ENCODE assay signal across 8 cellular contexts in genomic region chr21:37220433-37220980, GRCh38. TPM values are rescaled to one million over a fixed set of nuclear protein-coding genes. Genes with fewer than 3 reads are reported as not detected.
DNase-seq lines count a peak whose midpoint lies in the region; ATAC-seq and TF ChIP-seq lines count a peak whose summit lies in the region.

No MANE protein-coding gene starts in this region.

- intact Hi-C loops in body of pancreas (cut with DNase I), result no loop called here

- 2 to 8% methylated on average over 18 to 35 of the region's 35 CpGs for WGBS in body of pancreas, 2 donors

- DNase-seq in Daoy (ENCODE audit: low read depth), result peak; percentile 63
- no peak for DNase-seq in SJSA1 (ENCODE audit: low read depth in 1 of 2, low spot score in 2 of 2)
- peak; percentile 23 to 28 (median 26) for DNase-seq in body of pancreas
- DNase-seq in inferior parietal cortex (ENCODE audit: extremely low spot score), result peak; percentile 41
- peak in 2 of 3 donors; percentile 15 to 22 for DNase-seq in stimulated activated CD4-positive, alpha-beta T cell treated with anti-CD3 and anti-CD28 coated beads, Interleukin-12 subunit alpha, Interleukin-12 subunit beta, amount 100 ng/mL, for 48 hours (ENCODE audit: low read depth in 2 of 3, low spot score in 1 of 3)
- DNase-seq in cerebellar nuclear complex (lab: John Stamatoyannopoulos, UW), result no peak

- H3K27me3 ChIP-seq in SJSA1 (replicated peaks), result no peaks in the 10 kb centered on the region
- no peaks in the 10 kb centered on the region for H3K27me3 ChIP-seq in body of pancreas

- H3K36me3 ChIP-seq in SJSA1 (peaks cover 24% of the 10 kb centered on the region), body of pancreas (replicated peaks in 1 of 2; ENCODE audit: insufficient read depth in 1 of 2, low read depth in 2 of 2) (peaks cover 8 to 10% of the 10 kb centered on the region in 2 donors)

- H3K9me3 ChIP-seq in SJSA1 (replicated peaks), result 0 out of 2 replicates have a peak, but pooled peaks cover 3% of the 10 kb centered on the region
- no peaks in the 10 kb centered on the region for H3K9me3 ChIP-seq in body of pancreas

- H3K4me3 ChIP-seq in SJSA1, result peak overlapping the region; percentile 49
- peak overlapping the region in 1 of 2 donors; percentile 21 for H3K4me3 ChIP-seq in body of pancreas

- TF ChIP-seq CTCF in body of pancreas (IDR thresholded peaks at IDR 0.05), result peak in 3 of 7 experiments; percentile 9 to 16 (median 15)

- H3K27ac ChIP-seq in SJSA1 (peak overlapping the region; percentile 27), body of pancreas (peak overlapping the region; percentile 61 to 79 (median 70))

- peak; percentile 49 for ATAC-seq in GM19455 (IDR thresholded peaks at IDR 0.05; ENCODE audit: unreplicated experiment)
- ATAC-seq in HG03469 (IDR thresholded peaks at IDR 0.05; ENCODE audit: unreplicated experiment), result peak; percentile 23
- peak; percentile 48 for ATAC-seq in body of pancreas

- H3K4me1 ChIP-seq in SJSA1 (replicated peaks), result peaks cover 19% of the 10 kb centered on the region
- peaks cover 6% of the 10 kb centered on the region for H3K4me1 ChIP-seq in body of pancreas

- no peak for TF ChIP-seq POLR2A in body of pancreas (IDR thresholded peaks at IDR 0.05)

RNA-seq across cellular contexts. Expression of gene VPS26C, which starts 46.6 kb away (rescaled TPM):
- total RNA-seq in Daoy (2014; rRNA removed; shearing (Covaris generic)), result 58.0 and 60.5 TPM in 2 replicates
- 31.4 and 39.9 TPM in 2 replicates for total RNA-seq in SJSA1 (2014; rRNA removed; shearing (Covaris generic))
- 10 to 100 TPM; 29.3 to 34.3 TPM for total RNA-seq in body of pancreas

Comparison
In these comparisons a context has a peak if more than half of its experiments do, and no peak if none do; other contexts are left out.
1. DNase-seq: peak in Daoy (single experiment), body of pancreas (4 of 4), inferior parietal cortex (single experiment) and stimulated activated CD4-positive, alpha-beta T cell treated with anti-CD3 and anti-CD28 coated beads, Interleukin-12 subunit alpha, Interleukin-12 subunit beta, amount 100 ng/mL, for 48 hours (2 of 3); none in SJSA1 (0 of 2) and cerebellar nuclear complex (0 of 2).
2. Peak in every context shown above with its lines, with median percentiles within 50 percentile points of each other: ATAC-seq.